11 cellular contexts compared by ENCODE assay signal in genomic region chr2:102826904-102827303, GRCh38.
DNase-seq lines count a peak whose midpoint lies in the region; ATAC-seq and TF ChIP-seq lines count a peak whose summit lies in the region.
"Had no signal": no experiment of that assay in that cellular context is flagged by ENCODE, and none has a peak within 500 bp of the region (broad histone marks: within the 10 kb centered on the region; RNA-seq: fewer than 3 reads in every experiment).

No MANE protein-coding gene starts in this region.

- no peaks in the 10 kb centered on the region for H3K27me3 Mint-ChIP-seq in activated T-cell treated with anti-CD3 and anti-CD28 coated beads, Interleukin-2, amount 50 U/mL, for 4 hours (ENCODE audit: low read depth)

- H3K4me1 ChIP-seq in Karpas-422 (ENCODE audit: low read length) (peaks cover 11% of the 10 kb centered on the region), fibroblast of lung (ENCODE audit: control insufficient read depth, extremely low read depth, insufficient read depth, low read length) (no peaks in the 10 kb centered on the region), skeletal muscle tissue (ENCODE audit: control insufficient read depth in 3 of 3, insufficient read depth in 3 of 3, low read length in 3 of 3) (peaks cover 5 to 22% (median 9%) of the 10 kb centered on the region in 3 donors), Peyer's patch (no peaks in the 10 kb centered on the region)

- H3K9me2 ChIP-seq in Karpas-422 (replicated peaks; ENCODE audit: insufficient read depth, low read length): no peaks in the 10 kb centered on the region

- H3K36me3 ChIP-seq in Karpas-422 (ENCODE audit: insufficient read depth, low read length): no peaks in the 10 kb centered on the region
- no peaks in the 10 kb centered on the region for H3K36me3 ChIP-seq in fibroblast of lung (ENCODE audit: control insufficient read depth, insufficient read depth, low read length)
- no peaks in the 10 kb centered on the region for H3K36me3 ChIP-seq in skeletal muscle tissue (ENCODE audit: control insufficient read depth in 3 of 3, insufficient read depth in 3 of 3, low read length in 3 of 3)
- H3K36me3 ChIP-seq in Peyer's patch: no peaks in the 10 kb centered on the region

- H3K4me1 Mint-ChIP-seq in activated T-cell treated with anti-CD3 and anti-CD28 coated beads, Interleukin-2, amount 50 U/mL, for 4 hours (ENCODE audit: low read depth): no peaks in the 10 kb centered on the region

- H3K36me3 Mint-ChIP-seq in activated T-cell treated with anti-CD3 and anti-CD28 coated beads, Interleukin-2, amount 50 U/mL, for 4 hours (ENCODE audit: insufficient read depth): peaks cover 5% of the 10 kb centered on the region

- no peak overlapping the region for H3K27ac ChIP-seq in Karpas-422 (ENCODE audit: low read length)
- H3K27ac ChIP-seq in fibroblast of lung (ENCODE audit: insufficient read depth, low read length): no peak overlapping the region
- peak overlapping the region; percentile 94 for H3K27ac ChIP-seq in skeletal muscle tissue (ENCODE audit: low read depth, low read length)
- H3K27ac ChIP-seq in Peyer's patch: no peak overlapping the region
- H3K27ac ChIP-seq: skin epidermis had no signal

- H2AFZ ChIP-seq in Karpas-422 (ENCODE audit: low read length) (no peak overlapping the region), fibroblast of lung (ENCODE audit: low read length) (no peak overlapping the region)

- no peaks in the 10 kb centered on the region for H4K20me1 ChIP-seq in Karpas-422 (ENCODE audit: insufficient read depth, low read depth, low read length)
- H4K20me1 ChIP-seq in fibroblast of lung (ENCODE audit: control insufficient read depth, extremely low read depth, insufficient read depth, low read length): no peaks in the 10 kb centered on the region

- H3K4me3 ChIP-seq in Karpas-422 (ENCODE audit: low read length): no peak overlapping the region
- no peak overlapping the region for H3K4me3 ChIP-seq in fibroblast of lung (replicated peaks in 1 of 4; ENCODE audit: control extremely low read depth in 1 of 4, insufficient read depth in 1 of 4, low read depth in 3 of 4, low read length in 4 of 4)
- H3K4me3 ChIP-seq in skeletal muscle tissue (ENCODE audit: low read length in 3 of 3): peak overlapping the region; percentile 16 to 59 (median 33)
- no peak overlapping the region for H3K4me3 ChIP-seq in Peyer's patch
- H3K4me3 ChIP-seq: skin epidermis had no signal

- H3K4me2 ChIP-seq in Karpas-422 (ENCODE audit: low read depth, low read length, poor library complexity, severe bottlenecking): peak overlapping the region; percentile 22
- H3K4me2 ChIP-seq in fibroblast of lung (ENCODE audit: extremely low read depth, insufficient read depth, low read length): no peak overlapping the region

- no peaks in the 10 kb centered on the region for H3K9me3 Mint-ChIP-seq in activated T-cell treated with anti-CD3 and anti-CD28 coated beads, Interleukin-2, amount 50 U/mL, for 4 hours

- TF ChIP-seq POLR2A in Peyer's patch (IDR thresholded peaks at IDR 0.05): no peak

- H3K9ac ChIP-seq in Karpas-422 (ENCODE audit: low read length): no peak overlapping the region
- no peak overlapping the region for H3K9ac ChIP-seq in fibroblast of lung (ENCODE audit: insufficient read depth, low read length)
- peak overlapping the region; percentile 61 to 71 (median 66) for H3K9ac ChIP-seq in skeletal muscle tissue (ENCODE audit: low read depth in 1 of 3, low read length in 3 of 3)

- H3K4me3 Mint-ChIP-seq in activated T-cell treated with anti-CD3 and anti-CD28 coated beads, Interleukin-2, amount 50 U/mL, for 4 hours: no peak overlapping the region

- DNase-seq in Karpas-422 (peak; percentile 51), NCI-H526 treated with DMSO at 0.1 percent for 48 hours (lab: John Stamatoyannopoulos, UW) (peak; percentile 76), fibroblast of lung (ENCODE audit: low read depth in 2 of 2) (peak; percentile 42 to 58), Peyer's patch (no peak)
- DNase-seq in activated T-cell treated with anti-CD3 and anti-CD28 coated beads, Interleukin-2, amount 50 U/mL, for 4 hours: no peak
- no peak for DNase-seq in activated CD4-positive, alpha-beta T cell treated with anti-CD3 and anti-CD28 coated beads for 48 hours
- DNase-seq: hippocampal formation had no signal

- H3K79me2 ChIP-seq in Karpas-422 (ENCODE audit: low read length): no peaks in the 10 kb centered on the region
- no peaks in the 10 kb centered on the region for H3K79me2 ChIP-seq in fibroblast of lung (ENCODE audit: control insufficient read depth, insufficient read depth, low read length)

- TF ChIP-seq CTCF in fibroblast of lung (conservative IDR thresholded peaks at IDR 0.05 in 1 of 2, IDR thresholded peaks at IDR 0.05 in 1 of 2; ENCODE audit: low read depth in 1 of 2, low read length in 2 of 2) (no peak), Peyer's patch (IDR thresholded peaks at IDR 0.05) (no peak)

- no peak for ATAC-seq in activated T-cell treated with anti-CD3 and anti-CD28 coated beads, Interleukin-2, amount 50 U/mL, for 4 hours
- ATAC-seq in HG02759 (IDR thresholded peaks at IDR 0.05; ENCODE audit: unreplicated experiment): no peak
- ATAC-seq: Panc1 had no signal

- no peaks in the 10 kb centered on the region for H3K9me3 ChIP-seq in Karpas-422 (ENCODE audit: low read length)
- no peaks in the 10 kb centered on the region for H3K9me3 ChIP-seq in fibroblast of lung (ENCODE audit: control insufficient read depth, insufficient read depth, low read depth, low read length)
- H3K9me3 ChIP-seq in skeletal muscle tissue (ENCODE audit: control insufficient read depth in 3 of 3, low read length in 3 of 3): no peaks in the 10 kb centered on the region
- no peaks in the 10 kb centered on the region for H3K9me3 ChIP-seq in Peyer's patch

- H3K27me3 ChIP-seq in Karpas-422 (ENCODE audit: low read length) (no peaks in the 10 kb centered on the region), fibroblast of lung (ENCODE audit: control insufficient read depth, insufficient read depth, low read length) (no peaks in the 10 kb centered on the region), skeletal muscle tissue (ENCODE audit: control insufficient read depth in 3 of 3, insufficient read depth in 3 of 3, low read length in 3 of 3) (no peaks in the 10 kb centered on the region), Peyer's patch (no peaks in the 10 kb centered on the region)

Comparison
In these comparisons a context has a peak if more than half of its experiments do, and no peak if none do; other contexts are left out.
1. DNase-seq: peak in Karpas-422 (single experiment), NCI-H526 treated with DMSO at 0.1 percent for 48 hours (single experiment) and fibroblast of lung (2 of 2); none in activated T-cell treated with anti-CD3 and anti-CD28 coated beads, Interleukin-2, amount 50 U/mL, for 4 hours (single experiment), activated CD4-positive, alpha-beta T cell treated with anti-CD3 and anti-CD28 coated beads for 48 hours (single experiment) and Peyer's patch (0 of 3).
2. H3K4me3 ChIP-seq: peak in skeletal muscle tissue (3 of 3); none in Karpas-422 (single experiment), fibroblast of lung (0 of 4) and Peyer's patch (0 of 4).
3. H3K9ac ChIP-seq: peak in skeletal muscle tissue (3 of 3); none in Karpas-422 (single experiment) and fibroblast of lung (single experiment).